In genomic region chr5:115549154-115549553, GRCh38 we compare ENCODE assay signal across 2 cellular contexts.
TF ChIP-seq lines count a peak whose summit lies in the region.

No MANE protein-coding gene starts in this region.

TF ChIP-seq in IMR-90, 13 proteins besides CTCF, POLR2A, EP300 and RAD21:
- TF ChIP-seq BHLHE40 (IDR thresholded peaks at IDR 0.05; ENCODE audit: low read depth, low read length) (no peak), CEBPB (IDR thresholded peaks at IDR 0.05; ENCODE audit: low read depth, low read length) (no peak), USF2 (IDR thresholded peaks at IDR 0.05; ENCODE audit: low read depth, low read length) (no peak), MAZ (IDR thresholded peaks at IDR 0.05; ENCODE audit: borderline replicate concordance, low read depth, low read length) (no peak), SMC3 (IDR thresholded peaks at IDR 0.05; ENCODE audit: low read depth, low read length) (peak; percentile 22)

TF ChIP-seq in GM12878, 131 proteins besides CTCF, POLR2A, EP300 and RAD21 (continues in another document):
- TF ChIP-seq IKZF2 (IDR thresholded peaks at IDR 0.05) (peak in 1 of 2 experiments; percentile 31; a peak in 1 of 4 replicates), SPI1 (IDR thresholded peaks at IDR 0.05; ENCODE audit: borderline replicate concordance, insufficient read depth, low read depth, low read length) (peak; percentile 25; the same call in 1 of the 2 replicates), KDM1A (IDR thresholded peaks at IDR 0.05; ENCODE audit: borderline replicate concordance) (no peak), SMC3 (IDR thresholded peaks at IDR 0.05; ENCODE audit: borderline replicate concordance, low read length) (peak; percentile 78; the same call in 1 of the 2 replicates), IRF5 (IDR thresholded peaks at IDR 0.05; ENCODE audit: borderline replicate concordance) (no peak), EED (IDR thresholded peaks at IDR 0.05; ENCODE audit: low read depth) (no peak), SUPT20H (IDR thresholded peaks at IDR 0.05; ENCODE audit: borderline replicate concordance, control insufficient read depth, low read depth, low read length) (no peak), BRCA1 (IDR thresholded peaks at IDR 0.05; ENCODE audit: low read depth, low read length) (no peak), IRF3 (IDR thresholded peaks at IDR 0.05) (no peak), ELK1 (IDR thresholded peaks at IDR 0.05; ENCODE audit: low read depth, low read length) (peak; percentile 33; the same call in 1 of the 2 replicates), MEF2A (IDR thresholded peaks at IDR 0.05; ENCODE audit: insufficient read depth, low read depth, low read length) (0 out of 2 replicates have a peak, but pooled peaks have one; percentile 8), NKRF (conservative IDR thresholded peaks at IDR 0.05) (no peak), KLF5 (IDR thresholded peaks at IDR 0.05; ENCODE audit: partially characterized antibody) (no peak), POU2F2 (IDR thresholded peaks at IDR 0.05; ENCODE audit: borderline replicate concordance, low read depth, low read length) (0 out of 3 replicates have a peak, but pooled peaks have one; percentile 25), SMARCA5 (IDR thresholded peaks at IDR 0.05) (peak; percentile 92), RBBP5 (conservative IDR thresholded peaks at IDR 0.05) (no peak), RB1 (IDR thresholded peaks at IDR 0.05; ENCODE audit: borderline replicate concordance) (no peak), NFXL1 (IDR thresholded peaks at IDR 0.05; ENCODE audit: borderline replicate concordance) (no peak), HDAC6 (IDR thresholded peaks at IDR 0.05; ENCODE audit: unreplicated experiment) (no peak), FOXM1 (IDR thresholded peaks at IDR 0.05; ENCODE audit: low read depth, low read length) (peak; percentile 56; the same call in 1 of the 2 replicates), ZNF24 (IDR thresholded peaks at IDR 0.05) (0 out of 2 replicates have a peak, but pooled peaks have one; percentile 44), REST (IDR thresholded peaks at IDR 0.05; ENCODE audit: low read depth, low read length) (no peak), CEBPB (IDR thresholded peaks at IDR 0.05; ENCODE audit: borderline replicate concordance in 1 of 2, low read depth in 2 of 2, low read length in 2 of 2) (no peak), RELB (IDR thresholded peaks at IDR 0.05; ENCODE audit: low read depth) (peak; percentile 58; the same call in 1 of the 2 replicates), GABPA (IDR thresholded peaks at IDR 0.05; ENCODE audit: low read depth) (peak; percentile 61), IKZF1 (conservative IDR thresholded peaks at IDR 0.05) (0 out of 2 replicates have a peak, but pooled peaks have one; percentile 34), ZBTB11 (CRISPR knock-in tag; IDR thresholded peaks at IDR 0.05) (no peak), RUNX3 (IDR thresholded peaks at IDR 0.05; ENCODE audit: low read length) (peak; percentile 62), ZNF687 (IDR thresholded peaks at IDR 0.05) (peak; percentile 29; the same call in 1 of the 2 replicates), HCFC1 (IDR thresholded peaks at IDR 0.05; ENCODE audit: low read length) (no peak), RCOR1 (conservative IDR thresholded peaks at IDR 0.05; ENCODE audit: low read depth, low read length) (no peak), BHLHE40 (IDR thresholded peaks at IDR 0.05; ENCODE audit: borderline replicate concordance in 1 of 2, low read depth in 2 of 2, low read length in 1 of 2) (no peak), FOXK2 (IDR thresholded peaks at IDR 0.05) (no peak), TCF3 (IDR thresholded peaks at IDR 0.05; ENCODE audit: borderline replicate concordance, insufficient read depth, low read depth, low read length) (no peak), SIX5 (IDR thresholded peaks at IDR 0.05; ENCODE audit: low read depth, low read length, severe bottlenecking) (no peak)
